Comparison of ENCODE assay signal across 25 cellular contexts in genomic region chr1:51073456-51073855, GRCh38. TPM values are rescaled to one million over a fixed set of nuclear protein-coding genes. Genes with fewer than 3 reads are reported as not detected.
"Had no signal": no experiment of that assay in that cellular context is flagged by ENCODE, and none has a peak within 500 bp of the region (broad histone marks: within the 10 kb centered on the region; RNA-seq: fewer than 3 reads in every experiment).

No MANE protein-coding gene starts in this region.

- H3K27ac Mint-ChIP-seq: activated CD4-positive, alpha-beta memory T cell treated with anti-CD3 and anti-CD28 coated beads for 36 hours; activated naive CD8-positive, alpha-beta T cell; activated T-helper 1 cell treated with anti-CD3 and anti-CD28 coated beads, Interleukin-12 subunit alpha, Interleukin-12 subunit beta, Interleukin-2, Interleukin-4 antibody, amounts not matched to agents 30 ng/mL and 10 ng/mL and 1 ng/mL, durations not matched to agents 14 hours and 24 hours and 36 hours; naive thymus-derived CD4-positive, alpha-beta T cell; neural progenitor cell had no signal

- H3K36me3 Mint-ChIP-seq: activated CD4-positive, alpha-beta memory T cell treated with anti-CD3 and anti-CD28 coated beads for 36 hours; activated naive CD8-positive, alpha-beta T cell; naive thymus-derived CD4-positive, alpha-beta T cell; neural progenitor cell had no signal

- H3K4me1 ChIP-seq: neural progenitor cell, psoas muscle, tibial artery had no signal

- H3K27ac ChIP-seq: dorsolateral prefrontal cortex, foreskin keratinocyte, hepatocyte, neural progenitor cell, psoas muscle, tibial artery, WERI-Rb-1 had no signal

- DNase-seq: activated CD4-positive, alpha-beta memory T cell treated with anti-CD3 and anti-CD28 coated beads for 36 hours; activated CD4-positive, alpha-beta T cell treated with anti-CD3 and anti-CD28 coated beads for 1 hour; activated gamma-delta T cell treated with Interleukin-2 at 50 U/mL for 16 hours; activated T-cell treated with anti-CD3 and anti-CD28 coated beads for 4 hours; caudate nucleus; dorsolateral prefrontal cortex; foreskin keratinocyte; mesenchymal stem cell; naive thymus-derived CD4-positive, alpha-beta T cell; psoas muscle; right cardiac atrium; stimulated activated CD4-positive, alpha-beta T cell treated with anti-CD3 and anti-CD28 coated beads, Interleukin-2, amount 100 ng/mL, for 24 hours; stimulated activated naive CD8-positive, alpha-beta T cell treated with anti-CD3 and anti-CD28 coated beads, Interleukin-15, Interleukin-2, amounts not matched to agents 100 U/mL and 50 U/mL, for 24 hours; substantia nigra; tibial artery; WERI-Rb-1 had no signal

- ATAC-seq: foreskin keratinocyte; naive thymus-derived CD4-positive, alpha-beta T cell; psoas muscle; right cardiac atrium; stimulated activated naive CD8-positive, alpha-beta T cell treated with anti-CD3 and anti-CD28 coated beads, Interleukin-15, Interleukin-2, amounts not matched to agents 100 U/mL and 50 U/mL, for 24 hours had no signal

- H3K36me3 ChIP-seq: neural progenitor cell, tibial artery, WERI-Rb-1 had no signal

- H3K27me3 ChIP-seq: foreskin keratinocyte, neural progenitor cell, tibial artery had no signal

- H3K4me3 Mint-ChIP-seq: activated CD4-positive, alpha-beta memory T cell treated with anti-CD3 and anti-CD28 coated beads for 36 hours; activated naive CD8-positive, alpha-beta T cell; activated T-helper 1 cell treated with anti-CD3 and anti-CD28 coated beads, Interleukin-12 subunit alpha, Interleukin-12 subunit beta, Interleukin-2, Interleukin-4 antibody, amounts not matched to agents 30 ng/mL and 10 ng/mL and 1 ng/mL, durations not matched to agents 14 hours and 24 hours and 36 hours; naive thymus-derived CD4-positive, alpha-beta T cell; neural progenitor cell had no signal

- H3K4me3 ChIP-seq: dorsolateral prefrontal cortex, hepatocyte, neural progenitor cell, psoas muscle, tibial artery had no signal

- H3K9me3 ChIP-seq: psoas muscle, tibial artery had no signal

- H3K9me3 Mint-ChIP-seq: activated CD4-positive, alpha-beta memory T cell treated with anti-CD3 and anti-CD28 coated beads for 36 hours; activated T-helper 1 cell treated with anti-CD3 and anti-CD28 coated beads, Interleukin-12 subunit alpha, Interleukin-12 subunit beta, Interleukin-2, Interleukin-4 antibody, amounts not matched to agents 30 ng/mL and 10 ng/mL and 1 ng/mL, durations not matched to agents 14 hours and 24 hours and 36 hours; naive thymus-derived CD4-positive, alpha-beta T cell; neural progenitor cell had no signal

- H3K4me1 Mint-ChIP-seq: naive thymus-derived CD4-positive, alpha-beta T cell; neural progenitor cell had no signal

RNA-seq across cellular contexts. Expression of gene C1orf185, which starts 28.6 kb away (rescaled TPM):
- total RNA-seq: activated CD4-positive, alpha-beta memory T cell treated with anti-CD3 and anti-CD28 coated beads for 36 hours; activated T-helper 1 cell treated with anti-CD3 and anti-CD28 coated beads, Interleukin-12 subunit alpha, Interleukin-12 subunit beta, Interleukin-2, Interleukin-4 antibody, amounts not matched to agents 30 ng/mL and 10 ng/mL and 1 ng/mL, durations not matched to agents 14 hours and 24 hours and 36 hours; dorsolateral prefrontal cortex; foreskin keratinocyte; hepatocyte; lower leg skin; mucosa of gallbladder; naive thymus-derived CD4-positive, alpha-beta T cell; osteoblast; psoas muscle; right cardiac atrium; skeletal muscle tissue; urinary bladder had no signal
- polyA plus RNA-seq: foreskin keratinocyte; hepatocyte; naive thymus-derived CD4-positive, alpha-beta T cell; psoas muscle; right cardiac atrium; urinary bladder had no signal
